ENCODE assay signal across 10 cellular contexts in genomic region chr12:116879509-116880212, GRCh38. TPM values are rescaled to one million over a fixed set of nuclear protein-coding genes. Genes with fewer than 3 reads are reported as not detected.
DNase-seq lines count a peak whose midpoint lies in the region; ATAC-seq and TF ChIP-seq lines count a peak whose summit lies in the region.
"Had no signal": no experiment of that assay in that cellular context is flagged by ENCODE, and none has a peak within 500 bp of the region (broad histone marks: within the 10 kb centered on the region; RNA-seq: fewer than 3 reads in every experiment).

No MANE protein-coding gene starts in this region.

- POLR2A ChIA-PET in activated CD4-positive, alpha-beta T cell treated with anti-CD3 and anti-CD28 coated beads, Interleukin-2, amount 10 ng/mL, durations not matched to agents 7 days and 5 days (lab: Charles Lee) = no interaction called here

- no peak overlapping the region for H3K27ac ChIP-seq in hepatocyte

- H3K36me3 ChIP-seq in hepatocyte (replicated peaks; ENCODE audit: insufficient read depth, low read depth) = no peaks in the 10 kb centered on the region

- peaks cover 28% of the 10 kb centered on the region for H3K4me1 ChIP-seq in hepatocyte (ENCODE audit: insufficient read depth)

- H3K27ac Mint-ChIP-seq in activated CD4-positive, alpha-beta T cell treated with anti-CD3 and anti-CD28 coated beads, Interleukin-2, amount 10 ng/mL, durations not matched to agents 7 days and 5 days = no peak overlapping the region
- no peak overlapping the region for H3K27ac Mint-ChIP-seq in T-helper 17 cell
- H3K27ac Mint-ChIP-seq in stimulated activated effector memory CD8-positive, alpha-beta T cell treated with anti-CD3 and anti-CD28 coated beads, Interleukin-12 subunit alpha, Interleukin-12 subunit beta, amount 100 ng/mL, for 72 hours = no peak overlapping the region

- H3K9me3 ChIP-seq in T-helper 17 cell (ENCODE audit: control insufficient read depth, low read length, poor library complexity, severe bottlenecking) (no peaks in the 10 kb centered on the region), hepatocyte (ENCODE audit: low read depth) (no peaks in the 10 kb centered on the region)

- 2% methylated on average over 28 of the region's 52 CpGs for WGBS in hepatocyte (ENCODE audit: low lambda C conversion rate, missing lambda C conversion rate)

- H3K79me2 ChIP-seq in hepatocyte = no peaks in the 10 kb centered on the region

- no peaks in the 10 kb centered on the region for H3K9me2 ChIP-seq in hepatocyte (replicated peaks; ENCODE audit: insufficient read depth)

- H3K4me3 Mint-ChIP-seq in activated CD4-positive, alpha-beta T cell treated with anti-CD3 and anti-CD28 coated beads, Interleukin-2, amount 10 ng/mL, durations not matched to agents 7 days and 5 days = peak overlapping the region; percentile 78
- peak overlapping the region; percentile 91 for H3K4me3 Mint-ChIP-seq in T-helper 17 cell
- peak overlapping the region; percentile 69 for H3K4me3 Mint-ChIP-seq in stimulated activated effector memory CD8-positive, alpha-beta T cell treated with anti-CD3 and anti-CD28 coated beads, Interleukin-12 subunit alpha, Interleukin-12 subunit beta, amount 100 ng/mL, for 72 hours

- H4K20me1 ChIP-seq in hepatocyte (ENCODE audit: insufficient read depth, poor library complexity, severe bottlenecking) = no peaks in the 10 kb centered on the region

- ATAC-seq in T-helper 17 cell (no peak), GM18498 (IDR thresholded peaks at IDR 0.05; ENCODE audit: unreplicated experiment) (no peak), HG03135 (IDR thresholded peaks at IDR 0.05; ENCODE audit: unreplicated experiment) (no peak)
- no peak for ATAC-seq in stimulated activated effector memory CD8-positive, alpha-beta T cell treated with anti-CD3 and anti-CD28 coated beads, Interleukin-12 subunit alpha, Interleukin-12 subunit beta, amount 100 ng/mL, for 72 hours

- H3K4me2 ChIP-seq in hepatocyte = peak overlapping the region; percentile 96

- H3K4me3 ChIP-seq in hepatocyte = peak overlapping the region; percentile 26

- peaks cover 88% of the 10 kb centered on the region for H3K27me3 ChIP-seq in hepatocyte

- TF ChIP-seq CTCF in hepatocyte (IDR thresholded peaks at IDR 0.05; ENCODE audit: poor library complexity) = no peak

- peaks cover 2% of the 10 kb centered on the region for H3K36me3 Mint-ChIP-seq in activated CD4-positive, alpha-beta T cell treated with anti-CD3 and anti-CD28 coated beads, Interleukin-2, amount 10 ng/mL, durations not matched to agents 7 days and 5 days (ENCODE audit: low read depth)
- peaks cover 15% of the 10 kb centered on the region for H3K36me3 Mint-ChIP-seq in T-helper 17 cell (ENCODE audit: low read depth)
- H3K36me3 Mint-ChIP-seq in stimulated activated effector memory CD8-positive, alpha-beta T cell treated with anti-CD3 and anti-CD28 coated beads, Interleukin-12 subunit alpha, Interleukin-12 subunit beta, amount 100 ng/mL, for 72 hours = no peaks in the 10 kb centered on the region

- no peak overlapping the region for H2AFZ ChIP-seq in hepatocyte

- DNase-seq in activated CD4-positive, alpha-beta T cell treated with anti-CD3 and anti-CD28 coated beads, Interleukin-2, amount 10 ng/mL, durations not matched to agents 7 days and 5 days = no peak
- no peak for DNase-seq in activated CD4-positive, alpha-beta T cell treated with anti-CD3 and anti-CD28 coated beads for 4 hours
- no peak for DNase-seq in T-helper 17 cell
- DNase-seq in hepatocyte (ENCODE audit: low spot score) = no peak
- peak in 1 of 2 donors; percentile 50 for DNase-seq in stimulated activated effector memory CD8-positive, alpha-beta T cell treated with anti-CD3 and anti-CD28 coated beads, Interleukin-12 subunit alpha, Interleukin-12 subunit beta, amount 100 ng/mL, for 72 hours (ENCODE audit: low spot score in 2 of 2)
- no peak for DNase-seq in occipital lobe (lab: John Stamatoyannopoulos, UW)
- DNase-seq: DMS153 had no signal

- peaks cover 84% of the 10 kb centered on the region for H3K27me3 Mint-ChIP-seq in activated CD4-positive, alpha-beta T cell treated with anti-CD3 and anti-CD28 coated beads, Interleukin-2, amount 10 ng/mL, durations not matched to agents 7 days and 5 days
- peaks cover 79% of the 10 kb centered on the region for H3K27me3 Mint-ChIP-seq in T-helper 17 cell

- H3K9me3 Mint-ChIP-seq in activated CD4-positive, alpha-beta T cell treated with anti-CD3 and anti-CD28 coated beads, Interleukin-2, amount 10 ng/mL, durations not matched to agents 7 days and 5 days = peaks cover 2% of the 10 kb centered on the region
- H3K9me3 Mint-ChIP-seq in stimulated activated effector memory CD8-positive, alpha-beta T cell treated with anti-CD3 and anti-CD28 coated beads, Interleukin-12 subunit alpha, Interleukin-12 subunit beta, amount 100 ng/mL, for 72 hours = no peaks in the 10 kb centered on the region

- CTCF ChIA-PET in activated CD4-positive, alpha-beta T cell treated with anti-CD3 and anti-CD28 coated beads, Interleukin-2, amount 10 ng/mL, durations not matched to agents 7 days and 5 days (lab: Charles Lee) = interaction anchor here (0.9 to 1.9 kb wide), 2 partner anchors 10 to 16 kb away, joined by 3 to 7 read pairs; no protein-coding TSS in a partner anchor

- peaks cover 35% of the 10 kb centered on the region for H3K4me1 Mint-ChIP-seq in activated CD4-positive, alpha-beta T cell treated with anti-CD3 and anti-CD28 coated beads, Interleukin-2, amount 10 ng/mL, durations not matched to agents 7 days and 5 days
- H3K4me1 Mint-ChIP-seq in T-helper 17 cell = peaks cover 25% of the 10 kb centered on the region
- H3K4me1 Mint-ChIP-seq in stimulated activated effector memory CD8-positive, alpha-beta T cell treated with anti-CD3 and anti-CD28 coated beads, Interleukin-12 subunit alpha, Interleukin-12 subunit beta, amount 100 ng/mL, for 72 hours = peaks cover 31% of the 10 kb centered on the region

RNA-seq across cellular contexts. Expression of gene HRK, which starts 1.6 kb away (rescaled TPM):
- total RNA-seq in activated CD4-positive, alpha-beta T cell treated with anti-CD3 and anti-CD28 coated beads, Interleukin-2, amount 10 ng/mL, durations not matched to agents 7 days and 5 days = not detected
- total RNA-seq in T-helper 17 cell = under 1 TPM in 1 of 2 donors, not detected in 1; 0.30 TPM
- total RNA-seq in hepatocyte = 0.08 TPM in 1 of 2 replicates, not detected in the other
- polyA plus RNA-seq in hepatocyte = 0.10 and 0.18 TPM in 2 replicates
- total RNA-seq in occipital lobe = 0.47 TPM
- total RNA-seq: dermis blood vessel endothelial cell had no signal

RNA-seq across cellular contexts. Expression of gene FBXW8, which starts 31.1 kb away (rescaled TPM):
- total RNA-seq in activated CD4-positive, alpha-beta T cell treated with anti-CD3 and anti-CD28 coated beads, Interleukin-2, amount 10 ng/mL, durations not matched to agents 7 days and 5 days = 10 to 100 TPM; 12.5 to 13.2 TPM
- total RNA-seq in T-helper 17 cell = 1 to 10 TPM; 8.6 to 8.7 TPM
- 14.1 and 20.6 TPM in 2 replicates for total RNA-seq in hepatocyte
- polyA plus RNA-seq in hepatocyte = 17.0 and 18.9 TPM in 2 replicates
- total RNA-seq in occipital lobe = 11.9 TPM
